In the genomic region with DNA sequence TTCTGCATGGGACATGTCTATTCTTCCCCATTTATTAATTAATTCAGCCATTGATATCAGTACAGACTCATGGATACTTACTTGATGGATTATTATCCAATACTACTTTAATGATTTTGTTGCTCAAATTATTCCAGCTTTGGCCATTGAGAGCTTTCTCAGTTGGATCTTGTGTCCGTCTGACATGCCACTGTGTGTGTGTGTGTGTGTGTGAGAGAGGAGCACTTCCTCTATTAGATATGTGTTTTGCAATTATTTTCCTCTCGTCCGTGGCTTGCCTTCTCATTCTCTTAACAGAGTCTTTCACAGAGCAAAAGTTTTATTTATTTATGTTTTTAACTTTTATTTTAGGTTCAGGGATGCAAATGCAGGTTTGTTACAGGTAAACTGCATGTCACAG, we compare ENCODE assay signal across 19 cellular contexts.
DNase-seq lines count a peak whose midpoint lies in the region; ATAC-seq and TF ChIP-seq lines count a peak whose summit lies in the region.
"Had no signal": no experiment of that assay in that cellular context is flagged by ENCODE, and none has a peak within 500 bp of the region (broad histone marks: within the 10 kb centered on the region; RNA-seq: fewer than 3 reads in every experiment).

No MANE protein-coding gene starts in this region.

- TF ChIP-seq CTCF in right atrium auricular region (IDR thresholded peaks at IDR 0.05) (no peak), left ventricle myocardium inferior (IDR thresholded peaks at IDR 0.05; ENCODE audit: borderline replicate concordance) (no peak), upper lobe of right lung (IDR thresholded peaks at IDR 0.05) (no peak), CD14-positive monocyte (IDR thresholded peaks at IDR 0.05) (no peak), left lung (IDR thresholded peaks at IDR 0.05) (no peak)

- H3K27ac Mint-ChIP-seq in CD14-positive monocyte, result no peak overlapping the region
- H3K27ac Mint-ChIP-seq: CD4-positive, alpha-beta T cell; HFFc6 had no signal

- H3K27ac ChIP-seq in right atrium auricular region (no peak overlapping the region), left ventricle myocardium inferior (replicated peaks) (no peak overlapping the region), upper lobe of right lung (no peak overlapping the region), left lung (no peak overlapping the region)
- H3K27ac ChIP-seq: A549, Peyer's patch had no signal

- ATAC-seq in upper lobe of right lung (peak; percentile 52), left lung (no peak)
- ATAC-seq: A549 had no signal

- H3K27me3 ChIP-seq in right atrium auricular region (no peaks in the 10 kb centered on the region), left ventricle myocardium inferior (ENCODE audit: low read depth) (no peaks in the 10 kb centered on the region), upper lobe of right lung (no peaks in the 10 kb centered on the region), left lung (no peaks in the 10 kb centered on the region)
- H3K27me3 ChIP-seq: Peyer's patch had no signal

- DNase-seq in right atrium auricular region (ENCODE audit: low spot score) (peak; percentile 21), left ventricle myocardium inferior (no peak), NOMO-1 treated with DMSO at 0.1 percent for 48 hours (lab: John Stamatoyannopoulos, UW; ENCODE audit: unreplicated experiment) (peak; percentile 76), UCSD-AML1 (lab: John Stamatoyannopoulos, UW; ENCODE audit: unreplicated experiment) (peak; percentile 35), upper lobe of right lung (no peak), HT-29 (ENCODE audit: low spot score) (no peak), CD14-positive monocyte (ENCODE audit: low spot score) (no peak), left lung (no peak)
- DNase-seq: Calu3; CD4-positive, alpha-beta T cell; GOT3; HFFc6; NCI-H1092 treated with DMSO at 0.1 percent for 48 hours; NCI-H1694 treated with DMSO at 0.1 percent for 48 hours; NCI-H69; NK-92 treated with Interleukin-12 subunit alpha and Interleukin-12 subunit beta, amount 100 ng/mL, for 24 hours; Peyer's patch; SHP77 treated with DMSO at 0.1 percent for 48 hours had no signal

- peaks cover 0 to 8% (median 4%) of the 10 kb centered on the region in 3 donors for H3K27me3 Mint-ChIP-seq in CD14-positive monocyte (ENCODE audit: low read depth in 3 of 3)

- peaks cover 0 to 4% (median 0%) of the 10 kb centered on the region in 7 donors for H3K9me3 Mint-ChIP-seq in CD14-positive monocyte
- H3K9me3 Mint-ChIP-seq: CD4-positive, alpha-beta T cell had no signal

- H3K4me3 ChIP-seq in right atrium auricular region (no peak overlapping the region), left ventricle myocardium inferior (no peak overlapping the region), upper lobe of right lung (no peak overlapping the region), left lung (no peak overlapping the region)
- H3K4me3 ChIP-seq: A549, Peyer's patch had no signal

- peaks cover 0 to 11% of the 10 kb centered on the region in 2 donors for H3K4me1 ChIP-seq in right atrium auricular region
- peaks cover 7% of the 10 kb centered on the region for H3K4me1 ChIP-seq in left ventricle myocardium inferior
- no peaks in the 10 kb centered on the region for H3K4me1 ChIP-seq in upper lobe of right lung
- no peaks in the 10 kb centered on the region for H3K4me1 ChIP-seq in left lung
- H3K4me1 ChIP-seq: Peyer's patch had no signal

- H3K4me1 Mint-ChIP-seq in CD14-positive monocyte, result peaks cover 21% of the 10 kb centered on the region

- H3K9me3 ChIP-seq in right atrium auricular region (no peaks in the 10 kb centered on the region), left ventricle myocardium inferior (replicated peaks) (peaks cover 5% of the 10 kb centered on the region), upper lobe of right lung (no peaks in the 10 kb centered on the region), left lung (no peaks in the 10 kb centered on the region)
- H3K9me3 ChIP-seq: Peyer's patch had no signal

- intact Hi-C loops in left ventricle myocardium inferior (cut with micrococcal nuclease) (no loop called here), upper lobe of right lung (cut with DNase I) (no loop called here), CD14-positive monocyte (cut with micrococcal nuclease) (no loop called here), left lung (cut with DNase I) (no loop called here)

- no peaks in the 10 kb centered on the region for H3K36me3 Mint-ChIP-seq in CD14-positive monocyte

- no peaks in the 10 kb centered on the region for H3K36me3 ChIP-seq in right atrium auricular region
- H3K36me3 ChIP-seq in left ventricle myocardium inferior, result no peaks in the 10 kb centered on the region
- H3K36me3 ChIP-seq in upper lobe of right lung, result no peaks in the 10 kb centered on the region
- H3K36me3 ChIP-seq in left lung, result no peaks in the 10 kb centered on the region
- H3K36me3 ChIP-seq: Peyer's patch had no signal

- no peak overlapping the region for H3K4me3 Mint-ChIP-seq in CD14-positive monocyte
- H3K4me3 Mint-ChIP-seq: CD4-positive, alpha-beta T cell; HFFc6 had no signal

Comparison
In these comparisons a context has a peak if more than half of its experiments do, and no peak if none do; other contexts are left out.
1. DNase-seq: peak in right atrium auricular region (single experiment), NOMO-1 treated with DMSO at 0.1 percent for 48 hours (single experiment) and UCSD-AML1 (single experiment); none in left ventricle myocardium inferior (single experiment), upper lobe of right lung (single experiment), HT-29 (single experiment), CD14-positive monocyte (single experiment) and left lung (0 of 2).